Comparison of ENCODE assay signal across 8 cellular contexts in genomic region chr9:126915281-126915816, GRCh38. TPM values are rescaled to one million over a fixed set of nuclear protein-coding genes. Genes with fewer than 3 reads are reported as not detected.
DNase-seq lines count a peak whose midpoint lies in the region; ATAC-seq lines count a peak whose summit lies in the region.

No MANE protein-coding gene starts in this region.

- ATAC-seq in Right ventricle myocardium superior (ENCODE audit: poor library complexity): no peak
- ATAC-seq in HG03095 (IDR thresholded peaks at IDR 0.05; ENCODE audit: unreplicated experiment): no peak

- H3K27me3 Mint-ChIP-seq in activated T-helper 2 cell treated with anti-CD3 and anti-CD28 coated beads, Interferon-gamma antibody, Interleukin-2, Interleukin-4, amounts not matched to agents 10 μg/mL and 5 μg/mL and 100 μg/mL, durations not matched to agents 14 hours and 24 hours and 36 hours (ENCODE audit: low read depth): peaks cover 29% of the 10 kb centered on the region

- H3K27ac Mint-ChIP-seq in activated T-helper 2 cell treated with anti-CD3 and anti-CD28 coated beads, Interferon-gamma antibody, Interleukin-2, Interleukin-4, amounts not matched to agents 10 μg/mL and 5 μg/mL and 100 μg/mL, durations not matched to agents 14 hours and 24 hours and 36 hours: no peak overlapping the region

- DNase-seq in DMS 273 (lab: John Stamatoyannopoulos, UW; ENCODE audit: unreplicated experiment) (peak; percentile 48), DMS 273 treated with DMSO at 0.1 percent for 48 hours (lab: John Stamatoyannopoulos, UW) (no peak), NCI-H146 (lab: John Stamatoyannopoulos, UW) (peak; percentile 85), Right ventricle myocardium superior (peak; percentile 46), SHP77 treated with DMSO at 0.1 percent for 48 hours (lab: John Stamatoyannopoulos, UW) (no peak)
- peak; percentile 11 for DNase-seq in activated T-helper 2 cell treated with anti-CD3 and anti-CD28 coated beads, Interferon-gamma antibody, Interleukin-2, Interleukin-4, amounts not matched to agents 10 μg/mL and 5 μg/mL and 100 μg/mL, durations not matched to agents 14 hours and 24 hours and 36 hours (ENCODE audit: low spot score)

- H3K4me1 Mint-ChIP-seq in activated T-helper 2 cell treated with anti-CD3 and anti-CD28 coated beads, Interferon-gamma antibody, Interleukin-2, Interleukin-4, amounts not matched to agents 10 μg/mL and 5 μg/mL and 100 μg/mL, durations not matched to agents 14 hours and 24 hours and 36 hours (ENCODE audit: low read depth): peaks cover 7% of the 10 kb centered on the region

- no peak overlapping the region for H3K9ac ChIP-seq in rectal smooth muscle tissue (ENCODE audit: low read length)

- H3K27me3 ChIP-seq in rectal smooth muscle tissue (ENCODE audit: control insufficient read depth, insufficient read depth, low read length): no peaks in the 10 kb centered on the region

- H3K36me3 Mint-ChIP-seq in activated T-helper 2 cell treated with anti-CD3 and anti-CD28 coated beads, Interferon-gamma antibody, Interleukin-2, Interleukin-4, amounts not matched to agents 10 μg/mL and 5 μg/mL and 100 μg/mL, durations not matched to agents 14 hours and 24 hours and 36 hours (ENCODE audit: low read depth): no peaks in the 10 kb centered on the region

- no peaks in the 10 kb centered on the region for H3K36me3 ChIP-seq in rectal smooth muscle tissue (ENCODE audit: control insufficient read depth, insufficient read depth, low read length)

- peak overlapping the region; percentile 65 for H3K4me3 Mint-ChIP-seq in activated T-helper 2 cell treated with anti-CD3 and anti-CD28 coated beads, Interferon-gamma antibody, Interleukin-2, Interleukin-4, amounts not matched to agents 10 μg/mL and 5 μg/mL and 100 μg/mL, durations not matched to agents 14 hours and 24 hours and 36 hours (ENCODE audit: low read depth)

- H3K27ac ChIP-seq in rectal smooth muscle tissue (ENCODE audit: low read depth, low read length): no peak overlapping the region

- H3K4me3 ChIP-seq in rectal smooth muscle tissue (ENCODE audit: low read length): peak overlapping the region; percentile 66

- peaks cover 4% of the 10 kb centered on the region for H3K9me3 Mint-ChIP-seq in activated T-helper 2 cell treated with anti-CD3 and anti-CD28 coated beads, Interferon-gamma antibody, Interleukin-2, Interleukin-4, amounts not matched to agents 10 μg/mL and 5 μg/mL and 100 μg/mL, durations not matched to agents 14 hours and 24 hours and 36 hours

- peaks cover 2% of the 10 kb centered on the region for H3K4me1 ChIP-seq in rectal smooth muscle tissue (ENCODE audit: control insufficient read depth, insufficient read depth, low read length)

- intact Hi-C loops in activated T-helper 2 cell treated with anti-CD3 and anti-CD28 coated beads, Interferon-gamma antibody, Interleukin-2, Interleukin-4, amounts not matched to agents 10 μg/mL and 5 μg/mL and 100 μg/mL, durations not matched to agents 14 hours and 24 hours and 36 hours (cut with micrococcal nuclease): no loop called here
- intact Hi-C loops in Right ventricle myocardium superior (cut with DNase I): no loop called here

RNA-seq across cellular contexts. Expression of gene RALGPS1, which starts 0.8 kb away (rescaled TPM):
- 2.4 and 3.1 TPM in 2 replicates for total RNA-seq in activated T-helper 2 cell treated with anti-CD3 and anti-CD28 coated beads, Interferon-gamma antibody, Interleukin-2, Interleukin-4, amounts not matched to agents 10 μg/mL and 5 μg/mL and 100 μg/mL, durations not matched to agents 14 hours and 24 hours and 36 hours
- 17.7 TPM for total RNA-seq in Right ventricle myocardium superior

RNA-seq across cellular contexts. Expression of gene ZBTB34, which starts 54.9 kb away (rescaled TPM):
- total RNA-seq in activated T-helper 2 cell treated with anti-CD3 and anti-CD28 coated beads, Interferon-gamma antibody, Interleukin-2, Interleukin-4, amounts not matched to agents 10 μg/mL and 5 μg/mL and 100 μg/mL, durations not matched to agents 14 hours and 24 hours and 36 hours: 6.7 and 7.2 TPM in 2 replicates
- 5.5 TPM for total RNA-seq in Right ventricle myocardium superior

Comparison
In these comparisons a context has a peak if more than half of its experiments do, and no peak if none do; other contexts are left out.
1. DNase-seq: peak in DMS 273 (single experiment), NCI-H146 (single experiment), activated T-helper 2 cell treated with anti-CD3 and anti-CD28 coated beads, Interferon-gamma antibody, Interleukin-2, Interleukin-4, amounts not matched to agents 10 μg/mL and 5 μg/mL and 100 μg/mL, durations not matched to agents 14 hours and 24 hours and 36 hours (single experiment) and Right ventricle myocardium superior (single experiment); none in DMS 273 treated with DMSO at 0.1 percent for 48 hours (single experiment) and SHP77 treated with DMSO at 0.1 percent for 48 hours (single experiment).